In the genomic region with DNA sequence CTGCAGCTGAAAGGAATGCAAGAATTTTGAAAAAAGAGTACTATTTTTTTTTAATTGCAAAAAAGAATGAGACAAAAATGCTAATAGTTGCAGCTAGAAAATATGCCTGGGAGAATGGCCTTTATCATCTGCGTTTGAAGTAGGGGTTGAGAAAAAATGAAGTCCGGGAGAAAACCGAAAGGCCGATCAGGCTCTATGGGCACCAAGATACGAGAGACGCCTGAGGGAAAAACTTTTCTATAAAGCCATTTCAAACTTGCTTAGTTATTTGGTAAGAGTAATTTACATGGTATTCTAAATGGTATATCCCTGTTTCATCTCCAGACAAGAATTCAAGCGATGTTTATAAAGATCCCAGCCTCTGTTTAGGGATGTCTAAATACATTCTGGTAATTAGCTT, we compare ENCODE assay signal across 1 cellular context.
TF ChIP-seq lines count a peak whose summit lies in the region.

No MANE protein-coding gene starts in this region.

TF ChIP-seq in GM23338, 12 proteins besides CTCF, POLR2A, EP300 and RAD21 (continued from another document):
- TF ChIP-seq, protein P1, sequence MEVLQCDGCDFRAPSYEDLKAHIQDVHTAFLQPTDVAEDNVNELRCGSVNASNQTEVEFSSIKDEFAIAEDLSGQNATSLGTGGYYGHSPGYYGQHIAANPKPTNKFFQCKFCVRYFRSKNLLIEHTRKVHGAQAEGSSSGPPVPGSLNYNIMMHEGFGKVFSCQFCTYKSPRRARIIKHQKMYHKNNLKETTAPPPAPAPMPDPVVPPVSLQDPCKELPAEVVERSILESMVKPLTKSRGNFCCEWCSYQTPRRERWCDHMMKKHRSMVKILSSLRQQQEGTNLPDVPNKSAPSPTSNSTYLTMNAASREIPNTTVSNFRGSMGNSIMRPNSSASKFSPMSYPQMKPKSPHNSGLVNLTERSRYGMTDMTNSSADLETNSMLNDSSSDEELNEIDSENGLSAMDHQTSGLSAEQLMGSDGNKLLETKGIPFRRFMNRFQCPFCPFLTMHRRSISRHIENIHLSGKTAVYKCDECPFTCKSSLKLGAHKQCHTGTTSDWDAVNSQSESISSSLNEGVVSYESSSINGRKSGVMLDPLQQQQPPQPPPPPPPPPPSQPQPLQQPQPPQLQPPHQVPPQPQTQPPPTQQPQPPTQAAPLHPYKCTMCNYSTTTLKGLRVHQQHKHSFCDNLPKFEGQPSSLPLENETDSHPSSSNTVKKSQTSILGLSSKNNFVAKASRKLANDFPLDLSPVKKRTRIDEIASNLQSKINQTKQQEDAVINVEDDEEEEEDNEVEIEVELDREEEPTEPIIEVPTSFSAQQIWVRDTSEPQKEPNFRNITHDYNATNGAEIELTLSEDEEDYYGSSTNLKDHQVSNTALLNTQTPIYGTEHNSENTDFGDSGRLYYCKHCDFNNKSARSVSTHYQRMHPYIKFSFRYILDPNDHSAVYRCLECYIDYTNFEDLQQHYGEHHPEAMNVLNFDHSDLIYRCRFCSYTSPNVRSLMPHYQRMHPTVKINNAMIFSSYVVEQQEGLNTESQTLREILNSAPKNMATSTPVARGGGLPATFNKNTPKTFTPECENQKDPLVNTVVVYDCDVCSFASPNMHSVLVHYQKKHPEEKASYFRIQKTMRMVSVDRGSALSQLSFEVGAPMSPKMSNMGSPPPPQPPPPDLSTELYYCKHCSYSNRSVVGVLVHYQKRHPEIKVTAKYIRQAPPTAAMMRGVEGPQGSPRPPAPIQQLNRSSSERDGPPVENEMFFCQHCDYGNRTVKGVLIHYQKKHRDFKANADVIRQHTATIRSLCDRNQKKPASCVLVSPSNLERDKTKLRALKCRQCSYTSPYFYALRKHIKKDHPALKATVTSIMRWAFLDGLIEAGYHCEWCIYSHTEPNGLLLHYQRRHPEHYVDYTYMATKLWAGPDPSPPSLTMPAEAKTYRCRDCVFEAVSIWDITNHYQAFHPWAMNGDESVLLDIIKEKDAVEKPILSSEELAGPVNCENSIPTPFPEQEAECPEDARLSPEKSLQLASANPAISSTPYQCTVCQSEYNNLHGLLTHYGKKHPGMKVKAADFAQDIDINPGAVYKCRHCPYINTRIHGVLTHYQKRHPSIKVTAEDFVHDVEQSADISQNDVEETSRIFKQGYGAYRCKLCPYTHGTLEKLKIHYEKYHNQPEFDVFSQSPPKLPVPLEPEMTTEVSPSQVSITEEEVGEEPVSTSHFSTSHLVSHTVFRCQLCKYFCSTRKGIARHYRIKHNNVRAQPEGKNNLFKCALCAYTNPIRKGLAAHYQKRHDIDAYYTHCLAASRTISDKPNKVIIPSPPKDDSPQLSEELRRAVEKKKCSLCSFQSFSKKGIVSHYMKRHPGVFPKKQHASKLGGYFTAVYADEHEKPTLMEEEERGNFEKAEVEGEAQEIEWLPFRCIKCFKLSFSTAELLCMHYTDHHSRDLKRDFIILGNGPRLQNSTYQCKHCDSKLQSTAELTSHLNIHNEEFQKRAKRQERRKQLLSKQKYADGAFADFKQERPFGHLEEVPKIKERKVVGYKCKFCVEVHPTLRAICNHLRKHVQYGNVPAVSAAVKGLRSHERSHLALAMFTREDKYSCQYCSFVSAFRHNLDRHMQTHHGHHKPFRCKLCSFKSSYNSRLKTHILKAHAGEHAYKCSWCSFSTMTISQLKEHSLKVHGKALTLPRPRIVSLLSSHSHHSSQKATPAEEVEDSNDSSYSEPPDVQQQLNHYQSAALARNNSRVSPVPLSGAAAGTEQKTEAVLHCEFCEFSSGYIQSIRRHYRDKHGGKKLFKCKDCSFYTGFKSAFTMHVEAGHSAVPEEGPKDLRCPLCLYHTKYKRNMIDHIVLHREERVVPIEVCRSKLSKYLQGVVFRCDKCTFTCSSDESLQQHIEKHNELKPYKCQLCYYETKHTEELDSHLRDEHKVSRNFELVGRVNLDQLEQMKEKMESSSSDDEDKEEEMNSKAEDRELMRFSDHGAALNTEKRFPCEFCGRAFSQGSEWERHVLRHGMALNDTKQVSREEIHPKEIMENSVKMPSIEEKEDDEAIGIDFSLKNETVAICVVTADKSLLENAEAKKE (CRISPR knock-in tag; IDR thresholded peaks at IDR 0.05), result no peak
- TF ChIP-seq, protein P2, sequence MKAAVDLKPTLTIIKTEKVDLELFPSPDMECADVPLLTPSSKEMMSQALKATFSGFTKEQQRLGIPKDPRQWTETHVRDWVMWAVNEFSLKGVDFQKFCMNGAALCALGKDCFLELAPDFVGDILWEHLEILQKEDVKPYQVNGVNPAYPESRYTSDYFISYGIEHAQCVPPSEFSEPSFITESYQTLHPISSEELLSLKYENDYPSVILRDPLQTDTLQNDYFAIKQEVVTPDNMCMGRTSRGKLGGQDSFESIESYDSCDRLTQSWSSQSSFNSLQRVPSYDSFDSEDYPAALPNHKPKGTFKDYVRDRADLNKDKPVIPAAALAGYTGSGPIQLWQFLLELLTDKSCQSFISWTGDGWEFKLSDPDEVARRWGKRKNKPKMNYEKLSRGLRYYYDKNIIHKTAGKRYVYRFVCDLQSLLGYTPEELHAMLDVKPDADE (IDR thresholded peaks at IDR 0.05), result no peak
- TF ChIP-seq EZH2phosphoT487 (IDR thresholded peaks at IDR 0.05; ENCODE audit: unreplicated experiment), result no peak
- no peak for TF ChIP-seq EZH2 (IDR thresholded peaks at IDR 0.05; ENCODE audit: low read depth, unreplicated experiment)
- TF ChIP-seq CREB1 (CRISPR knock-in tag; IDR thresholded peaks at IDR 0.05; ENCODE audit: low read depth), result no peak
- no peak for TF ChIP-seq ZNF331 (CRISPR knock-in tag; IDR thresholded peaks at IDR 0.05; ENCODE audit: low read depth)
- TF ChIP-seq STAT1 (IDR thresholded peaks at IDR 0.05; ENCODE audit: unreplicated experiment), result no peak
